ENCODE assay signal across 20 cellular contexts in genomic region chr3:6097021-6097420, GRCh38.
"Had no signal": no experiment of that assay in that cellular context is flagged by ENCODE, and none has a peak within 500 bp of the region (broad histone marks: within the 10 kb centered on the region; RNA-seq: fewer than 3 reads in every experiment).

No MANE protein-coding gene starts in this region.

- H3K27ac Mint-ChIP-seq: IgD-negative memory B cell had no signal

- H3K4me3 ChIP-seq: K562, SJSA1, SK-N-MC had no signal

- H3K27me3 Mint-ChIP-seq: IgD-negative memory B cell had no signal

- ATAC-seq: K562 had no signal

- DNase-seq: Kasumi-1; MM.1S; NCI-H1092 treated with DMSO at 0.1 percent for 48 hours; NCI-H1436; NCI-H187; NCI-H2029; NCI-H2171 treated with DMSO at 0.1 percent for 48 hours; NCI-H345; NCI-H446 treated with DMSO at 0.1 percent for 48 hours; NCI-H510A treated with DMSO at 0.1 percent for 48 hours; NCI-H526; NCI-H774; NK-92 treated with Interleukin-12 subunit alpha and Interleukin-12 subunit beta, amount 100 ng/mL, for 24 hours; Right ventricle myocardium superior; RPMI8226; SIG-M5 had no signal

- H3K36me3 Mint-ChIP-seq: IgD-negative memory B cell had no signal

- H3K4me3 Mint-ChIP-seq: IgD-negative memory B cell had no signal

- H3K4me1 Mint-ChIP-seq: IgD-negative memory B cell had no signal
